17 cellular contexts compared by ENCODE assay signal in the genomic region with DNA sequence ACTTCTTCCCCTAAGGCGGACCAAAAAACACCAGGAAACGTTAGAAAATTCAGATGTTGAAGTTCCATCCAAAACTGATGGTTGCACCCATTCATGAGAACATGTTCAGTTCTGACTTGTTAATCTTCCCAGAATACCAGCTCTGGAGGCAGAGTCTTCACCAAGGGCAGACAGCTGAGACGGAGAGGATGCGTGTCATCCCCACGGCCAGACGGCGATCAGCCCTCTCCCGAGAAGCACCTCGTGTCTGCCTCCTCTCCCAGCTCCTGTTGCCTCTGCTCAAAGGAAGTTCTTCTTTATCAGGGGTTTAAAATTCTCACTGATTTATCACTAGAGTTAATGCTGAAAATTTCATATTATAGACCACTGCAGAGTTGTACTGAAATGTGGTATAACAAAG.
DNase-seq lines count a peak whose midpoint lies in the region; ATAC-seq and TF ChIP-seq lines count a peak whose summit lies in the region.
"Had no signal": no experiment of that assay in that cellular context is flagged by ENCODE, and none has a peak within 500 bp of the region (broad histone marks: within the 10 kb centered on the region; RNA-seq: fewer than 3 reads in every experiment).

No MANE protein-coding gene starts in this region.

- H2AFZ ChIP-seq in hepatocyte (no peak overlapping the region), parathyroid adenoma (no peak overlapping the region)

- H3K9me2 ChIP-seq in hepatocyte (replicated peaks; ENCODE audit: insufficient read depth) = no peaks in the 10 kb centered on the region

- intact Hi-C loops in uterus (cut with DNase I; ENCODE audit: low total_unique reads) (no loop called here), right cardiac atrium (cut with DNase I) (no loop called here)

- no peaks in the 10 kb centered on the region for H3K9me3 ChIP-seq in hepatocyte (ENCODE audit: low read depth)
- no peaks in the 10 kb centered on the region for H3K9me3 ChIP-seq in parathyroid adenoma (ENCODE audit: control insufficient read depth, low read length)
- H3K9me3 ChIP-seq in uterus = no peaks in the 10 kb centered on the region
- no peaks in the 10 kb centered on the region for H3K9me3 ChIP-seq in right cardiac atrium (ENCODE audit: control insufficient read depth, low read length)
- H3K9me3 ChIP-seq: BE2C had no signal

- H3K4me3 ChIP-seq in hepatocyte (no peak overlapping the region), parathyroid adenoma (ENCODE audit: low read depth, low read length) (no peak overlapping the region), uterus (no peak overlapping the region), right cardiac atrium (ENCODE audit: low read length) (no peak overlapping the region)

- peak; percentile 49 for ATAC-seq in SK-N-SH treated with all-trans-retinoic acid at 6 μM for 48 hours
- no peak for ATAC-seq in right cardiac atrium
- ATAC-seq in GM18511 (IDR thresholded peaks at IDR 0.05; ENCODE audit: unreplicated experiment) = no peak
- ATAC-seq in HG03521 (IDR thresholded peaks at IDR 0.05; ENCODE audit: unreplicated experiment) = no peak

- WGBS in hepatocyte (ENCODE audit: low lambda C conversion rate, missing lambda C conversion rate) = 87% methylated on average over 9 of the region's 9 CpGs
- WGBS in right cardiac atrium = 92% methylated on average over 9 of the region's 9 CpGs

- H3K9ac ChIP-seq in parathyroid adenoma = no peak overlapping the region

- H4K20me1 ChIP-seq in hepatocyte (ENCODE audit: insufficient read depth, poor library complexity, severe bottlenecking) = no peaks in the 10 kb centered on the region

- no peaks in the 10 kb centered on the region for H3K36me3 ChIP-seq in hepatocyte (replicated peaks; ENCODE audit: insufficient read depth, low read depth)
- no peaks in the 10 kb centered on the region for H3K36me3 ChIP-seq in parathyroid adenoma (ENCODE audit: control insufficient read depth, insufficient read depth, low read length)
- no peaks in the 10 kb centered on the region for H3K36me3 ChIP-seq in uterus
- H3K36me3 ChIP-seq: BE2C had no signal

- H3K27ac ChIP-seq in hepatocyte = peak overlapping the region; percentile 62
- peak overlapping the region; percentile 57 for H3K27ac ChIP-seq in parathyroid adenoma
- no peak overlapping the region for H3K27ac ChIP-seq in uterus
- no peak overlapping the region for H3K27ac ChIP-seq in right cardiac atrium (ENCODE audit: low read length)

- TF ChIP-seq CTCF in hepatocyte (IDR thresholded peaks at IDR 0.05; ENCODE audit: poor library complexity) (no peak), parathyroid adenoma (IDR thresholded peaks at IDR 0.05) (no peak), uterus (IDR thresholded peaks at IDR 0.05) (no peak)

- H3K4me2 ChIP-seq in hepatocyte (no peak overlapping the region), parathyroid adenoma (ENCODE audit: low read length) (no peak overlapping the region)

- H3K79me2 ChIP-seq in hepatocyte (no peaks in the 10 kb centered on the region), parathyroid adenoma (no peaks in the 10 kb centered on the region)

- TF ChIP-seq POLR2A in uterus (IDR thresholded peaks at IDR 0.05) = no peak

- H3K27me3 ChIP-seq in hepatocyte (no peaks in the 10 kb centered on the region), parathyroid adenoma (ENCODE audit: control insufficient read depth, insufficient read depth, low read length) (no peaks in the 10 kb centered on the region), uterus (no peaks in the 10 kb centered on the region), right cardiac atrium (ENCODE audit: control insufficient read depth, insufficient read depth) (no peaks in the 10 kb centered on the region)
- H3K27me3 ChIP-seq: BE2C had no signal

- DNase-seq in hepatocyte (ENCODE audit: low spot score) = peak; percentile 26
- no peak for DNase-seq in uterus
- no peak for DNase-seq in right cardiac atrium
- DNase-seq: BE2C; Calu3; CD4-positive, alpha-beta memory T cell; DMS53; NCI-H1436; NCI-H2029 treated with DMSO at 0.1 percent for 48 hours; NCI-H2171 treated with DMSO at 0.1 percent for 48 hours; NCI-H748 treated with DMSO at 0.1 percent for 48 hours; RPMI8226; SIG-M5 had no signal

- H3K4me1 ChIP-seq in hepatocyte (ENCODE audit: insufficient read depth) = peaks cover 9% of the 10 kb centered on the region
- H3K4me1 ChIP-seq in parathyroid adenoma = peaks cover 8% of the 10 kb centered on the region
- no peaks in the 10 kb centered on the region for H3K4me1 ChIP-seq in uterus
- H3K4me1 ChIP-seq in right cardiac atrium (ENCODE audit: control insufficient read depth, insufficient read depth, low read length) = no peaks in the 10 kb centered on the region
- H3K4me1 ChIP-seq: BE2C had no signal

TF ChIP-seq in SK-N-SH treated with all-trans-retinoic acid at 6 μM for 48 hours, 23 proteins besides CTCF, POLR2A, EP300 and RAD21:
- TF ChIP-seq PPARA (CRISPR knock-in tag; IDR thresholded peaks at IDR 0.05; ENCODE audit: borderline replicate concordance) = no peak

Comparison
In these comparisons a context has a peak if more than half of its experiments do, and no peak if none do; other contexts are left out.
1. H3K27ac ChIP-seq: peak in hepatocyte (single experiment) and parathyroid adenoma (single experiment); none in uterus (0 of 2) and right cardiac atrium (single experiment).